In genomic region chr4:169311643-169312365, GRCh38 we compare ENCODE assay signal across 8 cellular contexts. TPM values are rescaled to one million over a fixed set of nuclear protein-coding genes. Genes with fewer than 3 reads are reported as not detected.
A peak's percentile ranks its signal among the peaks of the same experiment; 100 is the strongest.
DNase-seq lines count a peak whose midpoint lies in the region; ATAC-seq and TF ChIP-seq lines count a peak whose summit lies in the region.

No MANE protein-coding gene starts in this region.

- peak; percentile 83 for ATAC-seq in GM21619 (IDR thresholded peaks at IDR 0.05; ENCODE audit: unreplicated experiment)

- no peaks in the 10 kb centered on the region for H3K27me3 ChIP-seq in left ventricle myocardium inferior (ENCODE audit: low read depth)

- H3K4me1 ChIP-seq in left ventricle myocardium inferior = peaks cover 26% of the 10 kb centered on the region

- H3K9me3 ChIP-seq in left ventricle myocardium inferior (replicated peaks) = no peaks in the 10 kb centered on the region

- intact Hi-C loops in left ventricle myocardium inferior (cut with micrococcal nuclease) = no loop called here

- H3K27ac ChIP-seq in VCaP (peak overlapping the region; percentile 96), left ventricle myocardium inferior (replicated peaks) (peak overlapping the region; percentile 32)

- no peak overlapping the region for H3K4me3 ChIP-seq in left ventricle myocardium inferior

- DNase-seq in GM10266 (ENCODE audit: extremely low spot score) (peak; percentile 62), Kasumi-1 (lab: John Stamatoyannopoulos, UW) (peak; percentile 73 to 81), left ventricle myocardium inferior (no peak), smooth muscle cell of the brain vasculature (ENCODE audit: low read depth, low spot score) (peak; percentile 32)
- DNase-seq in activated CD4-positive, alpha-beta T cell treated with anti-CD3 and anti-CD28 coated beads, Interleukin-2, amount 50 U/mL, for 48 hours = no peak
- no peak for DNase-seq in activated naive CD4-positive, alpha-beta T cell treated with anti-CD3 and anti-CD28 coated beads, Interleukin-2, amount 50 U/mL, for 16 hours

- TF ChIP-seq CTCF in GM10266 (IDR thresholded peaks at IDR 0.05; ENCODE audit: control insufficient read depth, insufficient read depth, low read depth, missing control alignments) (peak; percentile 40), VCaP (conservative IDR thresholded peaks at IDR 0.05) (peak; percentile 58), left ventricle myocardium inferior (IDR thresholded peaks at IDR 0.05; ENCODE audit: borderline replicate concordance) (peak; percentile 68)

- H3K36me3 ChIP-seq in left ventricle myocardium inferior = no peaks in the 10 kb centered on the region

RNA-seq across cellular contexts. Expression of gene SH3RF1, which starts 41.0 kb away (rescaled TPM):
- total RNA-seq in left ventricle myocardium inferior = 8.8 TPM

Comparison
In these comparisons a context has a peak if more than half of its experiments do, and no peak if none do; other contexts are left out.
1. DNase-seq: peak in GM10266 (single experiment), Kasumi-1 (2 of 2) and smooth muscle cell of the brain vasculature (single experiment); none in left ventricle myocardium inferior (single experiment), activated CD4-positive, alpha-beta T cell treated with anti-CD3 and anti-CD28 coated beads, Interleukin-2, amount 50 U/mL, for 48 hours (0 of 2) and activated naive CD4-positive, alpha-beta T cell treated with anti-CD3 and anti-CD28 coated beads, Interleukin-2, amount 50 U/mL, for 16 hours (single experiment).
2. Peak in every context shown above with its lines, with median percentiles within 50 percentile points of each other: CTCF ChIP-seq.